Comparison of ENCODE assay signal across 8 cellular contexts in genomic region chr2:231670892-231671616, GRCh38. TPM values are rescaled to one million over a fixed set of nuclear protein-coding genes. Genes with fewer than 3 reads are reported as not detected.
DNase-seq lines count a peak whose midpoint lies in the region; ATAC-seq and TF ChIP-seq lines count a peak whose summit lies in the region.

No MANE protein-coding gene starts in this region.

- H3K36me3 ChIP-seq in cardiac muscle cell (no peaks in the 10 kb centered on the region), neuronal stem cell (replicated peaks in 1 of 2; ENCODE audit: control insufficient read depth in 2 of 2, insufficient read depth in 2 of 2, low read length in 2 of 2) (no peaks in the 10 kb centered on the region)

- H3K27ac Mint-ChIP-seq in MCF 10A (ENCODE audit: low read depth, unreplicated experiment), result no peak overlapping the region

- no peak overlapping the region for H4K8ac ChIP-seq in neuronal stem cell (ENCODE audit: low read depth, low read length)

- peak overlapping the region; percentile 56 for H2BK120ac ChIP-seq in neuronal stem cell (ENCODE audit: low read depth, low read length)

- no peaks in the 10 kb centered on the region for H3K27me3 ChIP-seq in cardiac muscle cell
- H3K27me3 ChIP-seq in neuronal stem cell (ENCODE audit: control insufficient read depth in 3 of 3, insufficient read depth in 3 of 3, low read depth in 1 of 3, low read length in 3 of 3), result no peaks in the 10 kb centered on the region

- DNase-seq in cardiac muscle cell (ENCODE audit: low read depth in 1 of 2, low spot score in 1 of 2), result peak in 1 of 2 donors; percentile 45
- no peak for DNase-seq in Right ventricle myocardium superior
- no peak for DNase-seq in MCF 10A (ENCODE audit: unreplicated experiment)
- no peak for DNase-seq in neuronal stem cell (ENCODE audit: low spot score)
- no peak for DNase-seq in T-helper 9 cell

- no peak overlapping the region for H3K4me2 ChIP-seq in neuronal stem cell (ENCODE audit: insufficient read depth, low read length, poor library complexity, severe bottlenecking)

- ATAC-seq in Right ventricle myocardium superior (ENCODE audit: poor library complexity) (no peak), HG03460 (IDR thresholded peaks at IDR 0.05; ENCODE audit: unreplicated experiment) (peak; percentile 0), HG03196 (IDR thresholded peaks at IDR 0.05; ENCODE audit: unreplicated experiment) (no peak), GM18520 (IDR thresholded peaks at IDR 0.05; ENCODE audit: unreplicated experiment) (no peak)

- intact Hi-C loops in Right ventricle myocardium superior (cut with DNase I) (no loop called here), MCF 10A (cut with micrococcal nuclease) (no loop called here)

- H2BK15ac ChIP-seq in neuronal stem cell (ENCODE audit: low read length), result peak overlapping the region; percentile 99

- H3K4me3 ChIP-seq in cardiac muscle cell, result no peak overlapping the region
- no peak overlapping the region for H3K4me3 ChIP-seq in neuronal stem cell (ENCODE audit: low read length in 2 of 2)

- peak overlapping the region; percentile 89 for H2BK5ac ChIP-seq in neuronal stem cell (ENCODE audit: low read length)

- peak overlapping the region; percentile 61 for H3K23ac ChIP-seq in neuronal stem cell (ENCODE audit: low read depth, low read length, poor library complexity)

- BruUV-seq in MCF 10A (replicated peaks; lab: Mats Ljungman, UMichigan), result no TSS peak

- H3K4ac ChIP-seq in neuronal stem cell (ENCODE audit: low read length), result peak overlapping the region; percentile 87

- H2BK12ac ChIP-seq in neuronal stem cell (ENCODE audit: low read length), result peak overlapping the region; percentile 99

- peaks cover 14% of the 10 kb centered on the region for H3K4me1 Mint-ChIP-seq in MCF 10A (ENCODE audit: insufficient read depth, unreplicated experiment)

- H3K9me3 Mint-ChIP-seq in MCF 10A (ENCODE audit: unreplicated experiment), result no peaks in the 10 kb centered on the region

- POLR2A ChIA-PET in MCF 10A (lab: Yijun Ruan, JAX), result interaction anchor here (1.7 to 7.2 kb wide), 2 partner anchors 37 to 59 kb away, joined by 5 to 73 read pairs; partner anchors contain the start of gene PTMA

- H3K4me1 ChIP-seq in cardiac muscle cell (ENCODE audit: low read depth) (peaks cover 52% of the 10 kb centered on the region), neuronal stem cell (ENCODE audit: control insufficient read depth in 2 of 2, insufficient read depth in 1 of 2, low read depth in 1 of 2, low read length in 2 of 2) (peaks cover 38 to 40% of the 10 kb centered on the region in 2 donors)

- H3K18ac ChIP-seq in neuronal stem cell (ENCODE audit: low read length), result peak overlapping the region; percentile 95

- H3K27ac ChIP-seq in cardiac muscle cell (peak overlapping the region; percentile 74), neuronal stem cell (replicated peaks; ENCODE audit: low read length) (peak overlapping the region; percentile 42)

- H3K27me3 Mint-ChIP-seq in MCF 10A (ENCODE audit: insufficient read depth, unreplicated experiment), result no peaks in the 10 kb centered on the region

- H3K14ac ChIP-seq in neuronal stem cell (ENCODE audit: low read length), result peak overlapping the region; percentile 95

- peak overlapping the region; percentile 59 for H2AFZ ChIP-seq in neuronal stem cell (ENCODE audit: low read length)

- no peaks in the 10 kb centered on the region for H3K36me3 Mint-ChIP-seq in MCF 10A (ENCODE audit: insufficient read depth, unreplicated experiment)

- CTCF ChIA-PET in MCF 10A (lab: Yijun Ruan, JAX), result interaction anchor here (0.7 to 9.8 kb wide), 5 partner anchors 22 to 115 kb away, joined by 3 to 352 read pairs (median 142); partner anchors contain the start of gene PTMA

- H3K9ac ChIP-seq in neuronal stem cell (ENCODE audit: low read depth, low read length, poor library complexity), result peak overlapping the region; percentile 70

- TF ChIP-seq CTCF in cardiac muscle cell (IDR thresholded peaks at IDR 0.05; ENCODE audit: low read depth, low read length) (peak; percentile 14), MCF 10A (IDR thresholded peaks at IDR 0.05; ENCODE audit: unreplicated experiment) (peak; percentile 18)

- H3K4me3 Mint-ChIP-seq in MCF 10A (ENCODE audit: unreplicated experiment), result no peak overlapping the region

- H3K9me3 ChIP-seq in cardiac muscle cell (ENCODE audit: low read depth) (no peaks in the 10 kb centered on the region), neuronal stem cell (replicated peaks in 1 of 2; ENCODE audit: control insufficient read depth in 2 of 2, insufficient read depth in 1 of 2, low read depth in 1 of 2, low read length in 2 of 2) (no peaks in the 10 kb centered on the region)

- H4K91ac ChIP-seq in neuronal stem cell (ENCODE audit: low read depth, low read length, poor library complexity), result no peak overlapping the region

- peak overlapping the region; percentile 98 for H2AK5ac ChIP-seq in neuronal stem cell (ENCODE audit: low read depth, low read length)

- no peaks in the 10 kb centered on the region for H3K79me1 ChIP-seq in neuronal stem cell (ENCODE audit: low read depth, low read length)

- WGBS in neuronal stem cell (ENCODE audit: extremely low coverage in 2 of 2, insufficient read length in 2 of 2, insufficient replicate concordance in 1 of 2), 2 donors, result no CpG with 5 or more reads among the region's 8 CpGs

RNA-seq across cellular contexts. Expression of gene PTMA, which starts 37.3 kb away (rescaled TPM):
- total RNA-seq in cardiac muscle cell (638 and 737 TPM in 2 replicates), Right ventricle myocardium superior (195 TPM), MCF 10A (2022) (501 and 713 TPM in 2 replicates)
- polyA plus RNA-seq in cardiac muscle cell, result 750 and 774 TPM in 2 replicates
- 3,606 TPM for polyA plus RNA-seq in neuronal stem cell (2013, experiment 1 of 2)
- 3,678 TPM for polyA plus RNA-seq in neuronal stem cell (2013, experiment 2 of 2)
